22 cellular contexts compared by ENCODE assay signal in genomic region chr2:133608291-133608690, GRCh38.
"Had no signal": no experiment of that assay in that cellular context is flagged by ENCODE, and none has a peak within 500 bp of the region (broad histone marks: within the 10 kb centered on the region; RNA-seq: fewer than 3 reads in every experiment).

No MANE protein-coding gene starts in this region.

- DNase-seq: colonic mucosa; gastrocnemius medialis; heart right ventricle; hypothalamus; islet precursor cell; left cardiac atrium; left ventricle myocardium inferior; mesendoderm; naive B cell; occipital lobe; psoas muscle; retina; stimulated activated CD4-positive, alpha-beta T cell treated with anti-CD3 and anti-CD28 coated beads, Interleukin-2, amount 100 ng/mL, for 24 hours; stimulated activated CD4-positive, alpha-beta T cell treated with anti-CD3 and anti-CD28 coated beads, Interleukin-4, amount 100 ng/mL, for 4 hours; stimulated activated naive B cell treated with anti-CD40 and anti-IgM and Interleukin-4, amounts not matched to agents 10 μg/mL and 1 μg/mL and 100 μg/mL, for 72 hours; stimulated activated naive CD8-positive, alpha-beta T cell treated with anti-CD3 and anti-CD28 coated beads, Interleukin-15, amount 100 ng/mL, for 72 hours; testis; transverse colon had no signal

- H3K9me3 Mint-ChIP-seq: nephron; stimulated activated naive B cell treated with anti-CD40 and anti-IgM and Interleukin-4, amounts not matched to agents 10 μg/mL and 1 μg/mL and 100 μg/mL, for 72 hours; stimulated activated naive CD8-positive, alpha-beta T cell treated with anti-CD3 and anti-CD28 coated beads, Interleukin-15, amount 100 ng/mL, for 72 hours had no signal

- H3K36me3 ChIP-seq: colonic mucosa, gastrocnemius medialis, heart right ventricle, left ventricle myocardium inferior, transverse colon had no signal

- H3K4me1 ChIP-seq: colonic mucosa, gastrocnemius medialis, parathyroid adenoma, psoas muscle, testis, transverse colon had no signal

- H3K79me2 ChIP-seq: parathyroid adenoma had no signal

- H3K27me3 ChIP-seq: colonic mucosa, gastrocnemius medialis, heart right ventricle, testis, transverse colon had no signal

- H3K4me3 ChIP-seq: colonic mucosa, gastrocnemius medialis, heart right ventricle, left ventricle myocardium inferior, lung, psoas muscle, testis, transverse colon had no signal

- H3K36me3 Mint-ChIP-seq: naive B cell; stimulated activated naive B cell treated with anti-CD40 and anti-IgM and Interleukin-4, amounts not matched to agents 10 μg/mL and 1 μg/mL and 100 μg/mL, for 72 hours had no signal

- H3K4me1 Mint-ChIP-seq: naive B cell; nephron; stimulated activated naive B cell treated with anti-CD40 and anti-IgM and Interleukin-4, amounts not matched to agents 10 μg/mL and 1 μg/mL and 100 μg/mL, for 72 hours; stimulated activated naive CD8-positive, alpha-beta T cell treated with anti-CD3 and anti-CD28 coated beads, Interleukin-15, amount 100 ng/mL, for 72 hours had no signal

- H3K27ac ChIP-seq: colonic mucosa, gastrocnemius medialis, heart right ventricle, left ventricle myocardium inferior, parathyroid adenoma, psoas muscle, testis, transverse colon had no signal

- ATAC-seq: gastrocnemius medialis; psoas muscle; sciatic nerve; stimulated activated naive B cell treated with anti-CD40 and anti-IgM and Interleukin-4, amounts not matched to agents 10 μg/mL and 1 μg/mL and 100 μg/mL, for 72 hours; stimulated activated naive CD8-positive, alpha-beta T cell treated with anti-CD3 and anti-CD28 coated beads, Interleukin-15, amount 100 ng/mL, for 72 hours had no signal

- H3K9ac ChIP-seq: parathyroid adenoma had no signal

- H3K27me3 Mint-ChIP-seq: stimulated activated naive B cell treated with anti-CD40 and anti-IgM and Interleukin-4, amounts not matched to agents 10 μg/mL and 1 μg/mL and 100 μg/mL, for 72 hours had no signal

- H2AFZ ChIP-seq: parathyroid adenoma had no signal

- H3K4me3 Mint-ChIP-seq: naive B cell; nephron; stimulated activated naive B cell treated with anti-CD40 and anti-IgM and Interleukin-4, amounts not matched to agents 10 μg/mL and 1 μg/mL and 100 μg/mL, for 72 hours; stimulated activated naive CD8-positive, alpha-beta T cell treated with anti-CD3 and anti-CD28 coated beads, Interleukin-15, amount 100 ng/mL, for 72 hours had no signal

- H3K9me3 ChIP-seq: colonic mucosa, gastrocnemius medialis, heart right ventricle, left ventricle myocardium inferior, psoas muscle, testis, transverse colon had no signal
